1 cellular context compared by ENCODE assay signal in the genomic region with DNA sequence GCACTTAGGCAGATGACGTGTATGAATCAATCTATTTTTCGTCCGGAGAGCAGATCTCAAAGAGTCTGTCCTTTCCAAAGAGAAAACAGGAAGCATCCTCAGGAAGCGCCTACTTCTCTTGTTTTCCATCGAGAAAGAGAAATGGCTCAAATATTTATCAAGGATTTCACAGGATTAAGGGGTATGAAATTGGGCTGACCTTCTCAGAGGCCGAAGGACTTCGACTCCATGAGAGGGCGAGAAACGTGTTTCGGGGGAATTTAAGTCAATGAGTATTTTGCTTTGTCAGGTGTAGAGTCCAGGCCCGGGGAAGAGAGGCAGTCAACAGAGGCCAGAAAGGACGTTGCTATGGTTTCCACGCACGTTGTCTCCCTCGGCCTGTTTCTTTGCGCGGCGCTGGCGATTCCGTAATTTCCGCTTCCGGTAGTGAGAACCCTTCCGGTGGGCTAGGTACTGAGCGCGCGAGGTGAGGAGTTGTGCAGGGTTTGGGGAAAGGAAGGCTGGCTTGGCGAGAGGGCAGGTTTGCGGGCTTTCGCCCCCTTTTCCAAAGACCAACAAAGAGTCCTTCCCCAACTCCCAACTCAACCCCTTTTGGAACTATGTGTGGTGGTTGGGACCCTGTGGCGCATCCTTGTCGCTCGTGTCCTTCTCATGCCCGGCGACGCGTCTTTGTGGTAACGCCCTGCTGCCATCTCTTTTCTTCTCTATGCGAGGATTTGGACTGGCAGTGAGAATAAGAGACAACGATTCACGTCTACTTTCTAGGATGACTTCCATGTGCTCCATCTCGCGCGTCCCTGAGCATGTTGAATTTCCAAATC.
A peak's percentile ranks its signal among the peaks of the same experiment; 100 is the strongest.
TF ChIP-seq lines count a peak whose summit lies in the region.

A gene (plus strand): TSS at position 429 of the 821 bp plus-strand sequence. CDS start 506 bp downstream, outside the sequence.

TF ChIP-seq in K562, 482 proteins besides CTCF, POLR2A, EP300 and RAD21 (continued from another document and continues in another):
- TF ChIP-seq, protein P1, sequence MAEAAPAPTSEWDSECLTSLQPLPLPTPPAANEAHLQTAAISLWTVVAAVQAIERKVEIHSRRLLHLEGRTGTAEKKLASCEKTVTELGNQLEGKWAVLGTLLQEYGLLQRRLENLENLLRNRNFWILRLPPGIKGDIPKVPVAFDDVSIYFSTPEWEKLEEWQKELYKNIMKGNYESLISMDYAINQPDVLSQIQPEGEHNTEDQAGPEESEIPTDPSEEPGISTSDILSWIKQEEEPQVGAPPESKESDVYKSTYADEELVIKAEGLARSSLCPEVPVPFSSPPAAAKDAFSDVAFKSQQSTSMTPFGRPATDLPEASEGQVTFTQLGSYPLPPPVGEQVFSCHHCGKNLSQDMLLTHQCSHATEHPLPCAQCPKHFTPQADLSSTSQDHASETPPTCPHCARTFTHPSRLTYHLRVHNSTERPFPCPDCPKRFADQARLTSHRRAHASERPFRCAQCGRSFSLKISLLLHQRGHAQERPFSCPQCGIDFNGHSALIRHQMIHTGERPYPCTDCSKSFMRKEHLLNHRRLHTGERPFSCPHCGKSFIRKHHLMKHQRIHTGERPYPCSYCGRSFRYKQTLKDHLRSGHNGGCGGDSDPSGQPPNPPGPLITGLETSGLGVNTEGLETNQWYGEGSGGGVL (CRISPR knock-in tag; IDR thresholded peaks at IDR 0.05), result no peak
- TF ChIP-seq, protein P2, sequence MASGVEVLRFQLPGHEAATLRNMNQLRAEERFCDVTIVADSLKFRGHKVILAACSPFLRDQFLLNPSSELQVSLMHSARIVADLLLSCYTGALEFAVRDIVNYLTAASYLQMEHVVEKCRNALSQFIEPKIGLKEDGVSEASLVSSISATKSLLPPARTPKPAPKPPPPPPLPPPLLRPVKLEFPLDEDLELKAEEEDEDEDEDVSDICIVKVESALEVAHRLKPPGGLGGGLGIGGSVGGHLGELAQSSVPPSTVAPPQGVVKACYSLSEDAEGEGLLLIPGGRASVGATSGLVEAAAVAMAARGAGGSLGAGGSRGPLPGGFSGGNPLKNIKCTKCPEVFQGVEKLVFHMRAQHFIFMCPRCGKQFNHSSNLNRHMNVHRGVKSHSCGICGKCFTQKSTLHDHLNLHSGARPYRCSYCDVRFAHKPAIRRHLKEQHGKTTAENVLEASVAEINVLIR (CRISPR knock-in tag; IDR thresholded peaks at IDR 0.05), result peak; percentile 85
- TF ChIP-seq TCF7L2 (IDR thresholded peaks at IDR 0.05; ENCODE audit: low read depth, low read length), result no peak
- TF ChIP-seq, protein P3, sequence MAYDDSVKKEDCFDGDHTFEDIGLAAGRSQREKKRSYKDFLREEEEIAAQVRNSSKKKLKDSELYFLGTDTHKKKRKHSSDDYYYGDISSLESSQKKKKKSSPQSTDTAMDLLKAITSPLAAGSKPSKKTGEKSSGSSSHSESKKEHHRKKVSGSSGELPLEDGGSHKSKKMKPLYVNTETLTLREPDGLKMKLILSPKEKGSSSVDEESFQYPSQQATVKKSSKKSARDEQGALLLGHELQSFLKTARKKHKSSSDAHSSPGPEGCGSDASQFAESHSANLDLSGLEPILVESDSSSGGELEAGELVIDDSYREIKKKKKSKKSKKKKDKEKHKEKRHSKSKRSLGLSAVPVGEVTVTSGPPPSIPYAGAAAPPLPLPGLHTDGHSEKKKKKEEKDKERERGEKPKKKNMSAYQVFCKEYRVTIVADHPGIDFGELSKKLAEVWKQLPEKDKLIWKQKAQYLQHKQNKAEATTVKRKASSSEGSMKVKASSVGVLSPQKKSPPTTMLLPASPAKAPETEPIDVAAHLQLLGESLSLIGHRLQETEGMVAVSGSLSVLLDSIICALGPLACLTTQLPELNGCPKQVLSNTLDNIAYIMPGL (CRISPR knock-in tag; IDR thresholded peaks at IDR 0.05), result peak; percentile 43; the same call in 1 of the 2 replicates
- TF ChIP-seq, protein P4, sequence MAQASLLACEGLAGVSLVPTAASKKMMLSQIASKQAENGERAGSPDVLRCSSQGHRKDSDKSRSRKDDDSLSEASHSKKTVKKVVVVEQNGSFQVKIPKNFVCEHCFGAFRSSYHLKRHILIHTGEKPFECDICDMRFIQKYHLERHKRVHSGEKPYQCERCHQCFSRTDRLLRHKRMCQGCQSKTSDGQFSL (CRISPR knock-in tag; IDR thresholded peaks at IDR 0.05), result no peak
- TF ChIP-seq, protein P4 (tag; IDR thresholded peaks at IDR 0.05), result no peak
- TF ChIP-seq SMARCC2 (IDR thresholded peaks at IDR 0.05; ENCODE audit: low read depth), result no peak
- TF ChIP-seq PCBP2 (IDR thresholded peaks at IDR 0.05; ENCODE audit: low read depth, low read length, poor library complexity, severe bottlenecking), result no peak
- TF ChIP-seq, protein P5, sequence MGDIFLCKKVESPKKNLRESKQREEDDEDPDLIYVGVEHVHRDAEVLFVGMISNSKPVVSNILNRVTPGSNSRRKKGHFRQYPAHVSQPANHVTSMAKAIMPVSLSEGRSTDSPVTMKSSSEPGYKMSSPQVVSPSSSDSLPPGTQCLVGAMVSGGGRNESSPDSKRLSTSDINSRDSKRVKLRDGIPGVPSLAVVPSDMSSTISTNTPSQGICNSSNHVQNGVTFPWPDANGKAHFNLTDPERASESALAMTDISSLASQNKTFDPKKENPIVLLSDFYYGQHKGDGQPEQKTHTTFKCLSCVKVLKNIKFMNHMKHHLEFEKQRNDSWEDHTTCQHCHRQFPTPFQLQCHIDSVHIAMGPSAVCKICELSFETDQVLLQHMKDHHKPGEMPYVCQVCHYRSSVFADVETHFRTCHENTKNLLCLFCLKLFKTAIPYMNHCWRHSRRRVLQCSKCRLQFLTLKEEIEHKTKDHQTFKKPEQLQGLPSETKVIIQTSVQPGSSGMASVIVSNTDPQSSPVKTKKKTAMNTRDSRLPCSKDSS (IDR thresholded peaks at IDR 0.05; ENCODE audit: low read depth, partially characterized antibody), result no peak
- peak; percentile 87 for TF ChIP-seq SAP30 (IDR thresholded peaks at IDR 0.05; ENCODE audit: borderline replicate concordance, insufficient read depth, low read depth, low read length, poor library complexity, severe bottlenecking)
- 0 out of 2 replicates have a peak, but pooled peaks have one; percentile 40 for TF ChIP-seq ZNF589 (CRISPR knock-in tag; IDR thresholded peaks at IDR 0.05; ENCODE audit: low read depth)
- TF ChIP-seq ATF7 (IDR thresholded peaks at IDR 0.05), result peak; percentile 76; the same call in 1 of the 2 replicates
- TF ChIP-seq, protein P6, sequence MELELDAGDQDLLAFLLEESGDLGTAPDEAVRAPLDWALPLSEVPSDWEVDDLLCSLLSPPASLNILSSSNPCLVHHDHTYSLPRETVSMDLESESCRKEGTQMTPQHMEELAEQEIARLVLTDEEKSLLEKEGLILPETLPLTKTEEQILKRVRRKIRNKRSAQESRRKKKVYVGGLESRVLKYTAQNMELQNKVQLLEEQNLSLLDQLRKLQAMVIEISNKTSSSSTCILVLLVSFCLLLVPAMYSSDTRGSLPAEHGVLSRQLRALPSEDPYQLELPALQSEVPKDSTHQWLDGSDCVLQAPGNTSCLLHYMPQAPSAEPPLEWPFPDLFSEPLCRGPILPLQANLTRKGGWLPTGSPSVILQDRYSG (tag; conservative IDR thresholded peaks at IDR 0.05; ENCODE audit: low read depth), result peak; percentile 78; the same call in 1 of the 2 replicates
- TF ChIP-seq, protein P7, sequence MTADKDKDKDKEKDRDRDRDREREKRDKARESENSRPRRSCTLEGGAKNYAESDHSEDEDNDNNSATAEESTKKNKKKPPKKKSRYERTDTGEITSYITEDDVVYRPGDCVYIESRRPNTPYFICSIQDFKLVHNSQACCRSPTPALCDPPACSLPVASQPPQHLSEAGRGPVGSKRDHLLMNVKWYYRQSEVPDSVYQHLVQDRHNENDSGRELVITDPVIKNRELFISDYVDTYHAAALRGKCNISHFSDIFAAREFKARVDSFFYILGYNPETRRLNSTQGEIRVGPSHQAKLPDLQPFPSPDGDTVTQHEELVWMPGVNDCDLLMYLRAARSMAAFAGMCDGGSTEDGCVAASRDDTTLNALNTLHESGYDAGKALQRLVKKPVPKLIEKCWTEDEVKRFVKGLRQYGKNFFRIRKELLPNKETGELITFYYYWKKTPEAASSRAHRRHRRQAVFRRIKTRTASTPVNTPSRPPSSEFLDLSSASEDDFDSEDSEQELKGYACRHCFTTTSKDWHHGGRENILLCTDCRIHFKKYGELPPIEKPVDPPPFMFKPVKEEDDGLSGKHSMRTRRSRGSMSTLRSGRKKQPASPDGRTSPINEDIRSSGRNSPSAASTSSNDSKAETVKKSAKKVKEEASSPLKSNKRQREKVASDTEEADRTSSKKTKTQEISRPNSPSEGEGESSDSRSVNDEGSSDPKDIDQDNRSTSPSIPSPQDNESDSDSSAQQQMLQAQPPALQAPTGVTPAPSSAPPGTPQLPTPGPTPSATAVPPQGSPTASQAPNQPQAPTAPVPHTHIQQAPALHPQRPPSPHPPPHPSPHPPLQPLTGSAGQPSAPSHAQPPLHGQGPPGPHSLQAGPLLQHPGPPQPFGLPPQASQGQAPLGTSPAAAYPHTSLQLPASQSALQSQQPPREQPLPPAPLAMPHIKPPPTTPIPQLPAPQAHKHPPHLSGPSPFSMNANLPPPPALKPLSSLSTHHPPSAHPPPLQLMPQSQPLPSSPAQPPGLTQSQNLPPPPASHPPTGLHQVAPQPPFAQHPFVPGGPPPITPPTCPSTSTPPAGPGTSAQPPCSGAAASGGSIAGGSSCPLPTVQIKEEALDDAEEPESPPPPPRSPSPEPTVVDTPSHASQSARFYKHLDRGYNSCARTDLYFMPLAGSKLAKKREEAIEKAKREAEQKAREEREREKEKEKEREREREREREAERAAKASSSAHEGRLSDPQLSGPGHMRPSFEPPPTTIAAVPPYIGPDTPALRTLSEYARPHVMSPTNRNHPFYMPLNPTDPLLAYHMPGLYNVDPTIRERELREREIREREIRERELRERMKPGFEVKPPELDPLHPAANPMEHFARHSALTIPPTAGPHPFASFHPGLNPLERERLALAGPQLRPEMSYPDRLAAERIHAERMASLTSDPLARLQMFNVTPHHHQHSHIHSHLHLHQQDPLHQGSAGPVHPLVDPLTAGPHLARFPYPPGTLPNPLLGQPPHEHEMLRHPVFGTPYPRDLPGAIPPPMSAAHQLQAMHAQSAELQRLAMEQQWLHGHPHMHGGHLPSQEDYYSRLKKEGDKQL (CRISPR knock-in tag; IDR thresholded peaks at IDR 0.05; ENCODE audit: borderline replicate concordance), result no peak
- peak; percentile 83 for TF ChIP-seq ETV5 (CRISPR knock-in tag; IDR thresholded peaks at IDR 0.05; ENCODE audit: low read depth)
- no peak for TF ChIP-seq SRSF1 (IDR thresholded peaks at IDR 0.05; ENCODE audit: low read depth, low read length)
- no peak for TF ChIP-seq PYGO2 (tag; IDR thresholded peaks at IDR 0.05)
- TF ChIP-seq, protein P8, sequence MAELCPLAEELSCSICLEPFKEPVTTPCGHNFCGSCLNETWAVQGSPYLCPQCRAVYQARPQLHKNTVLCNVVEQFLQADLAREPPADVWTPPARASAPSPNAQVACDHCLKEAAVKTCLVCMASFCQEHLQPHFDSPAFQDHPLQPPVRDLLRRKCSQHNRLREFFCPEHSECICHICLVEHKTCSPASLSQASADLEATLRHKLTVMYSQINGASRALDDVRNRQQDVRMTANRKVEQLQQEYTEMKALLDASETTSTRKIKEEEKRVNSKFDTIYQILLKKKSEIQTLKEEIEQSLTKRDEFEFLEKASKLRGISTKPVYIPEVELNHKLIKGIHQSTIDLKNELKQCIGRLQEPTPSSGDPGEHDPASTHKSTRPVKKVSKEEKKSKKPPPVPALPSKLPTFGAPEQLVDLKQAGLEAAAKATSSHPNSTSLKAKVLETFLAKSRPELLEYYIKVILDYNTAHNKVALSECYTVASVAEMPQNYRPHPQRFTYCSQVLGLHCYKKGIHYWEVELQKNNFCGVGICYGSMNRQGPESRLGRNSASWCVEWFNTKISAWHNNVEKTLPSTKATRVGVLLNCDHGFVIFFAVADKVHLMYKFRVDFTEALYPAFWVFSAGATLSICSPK (IDR thresholded peaks at IDR 0.05; ENCODE audit: borderline replicate concordance), result no peak
- TF ChIP-seq, protein P9, sequence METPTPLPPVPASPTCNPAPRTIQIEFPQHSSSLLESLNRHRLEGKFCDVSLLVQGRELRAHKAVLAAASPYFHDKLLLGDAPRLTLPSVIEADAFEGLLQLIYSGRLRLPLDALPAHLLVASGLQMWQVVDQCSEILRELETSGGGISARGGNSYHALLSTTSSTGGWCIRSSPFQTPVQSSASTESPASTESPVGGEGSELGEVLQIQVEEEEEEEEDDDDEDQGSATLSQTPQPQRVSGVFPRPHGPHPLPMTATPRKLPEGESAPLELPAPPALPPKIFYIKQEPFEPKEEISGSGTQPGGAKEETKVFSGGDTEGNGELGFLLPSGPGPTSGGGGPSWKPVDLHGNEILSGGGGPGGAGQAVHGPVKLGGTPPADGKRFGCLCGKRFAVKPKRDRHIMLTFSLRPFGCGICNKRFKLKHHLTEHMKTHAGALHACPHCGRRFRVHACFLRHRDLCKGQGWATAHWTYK (CRISPR knock-in tag; IDR thresholded peaks at IDR 0.05), result no peak; the same call in 1 of the 2 replicates
- no peak for TF ChIP-seq KDM2B (CRISPR knock-in tag; IDR thresholded peaks at IDR 0.05)
- TF ChIP-seq, protein P10, sequence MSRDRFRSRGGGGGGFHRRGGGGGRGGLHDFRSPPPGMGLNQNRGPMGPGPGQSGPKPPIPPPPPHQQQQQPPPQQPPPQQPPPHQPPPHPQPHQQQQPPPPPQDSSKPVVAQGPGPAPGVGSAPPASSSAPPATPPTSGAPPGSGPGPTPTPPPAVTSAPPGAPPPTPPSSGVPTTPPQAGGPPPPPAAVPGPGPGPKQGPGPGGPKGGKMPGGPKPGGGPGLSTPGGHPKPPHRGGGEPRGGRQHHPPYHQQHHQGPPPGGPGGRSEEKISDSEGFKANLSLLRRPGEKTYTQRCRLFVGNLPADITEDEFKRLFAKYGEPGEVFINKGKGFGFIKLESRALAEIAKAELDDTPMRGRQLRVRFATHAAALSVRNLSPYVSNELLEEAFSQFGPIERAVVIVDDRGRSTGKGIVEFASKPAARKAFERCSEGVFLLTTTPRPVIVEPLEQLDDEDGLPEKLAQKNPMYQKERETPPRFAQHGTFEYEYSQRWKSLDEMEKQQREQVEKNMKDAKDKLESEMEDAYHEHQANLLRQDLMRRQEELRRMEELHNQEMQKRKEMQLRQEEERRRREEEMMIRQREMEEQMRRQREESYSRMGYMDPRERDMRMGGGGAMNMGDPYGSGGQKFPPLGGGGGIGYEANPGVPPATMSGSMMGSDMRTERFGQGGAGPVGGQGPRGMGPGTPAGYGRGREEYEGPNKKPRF (IDR thresholded peaks at IDR 0.05; ENCODE audit: low read depth, low read length), result no peak
- no peak for TF ChIP-seq ZNF75A (CRISPR knock-in tag; IDR thresholded peaks at IDR 0.05)
- no peak for TF ChIP-seq NR2F6 (CRISPR knock-in tag; IDR thresholded peaks at IDR 0.05)
- no peak for TF ChIP-seq ZSCAN29 (IDR thresholded peaks at IDR 0.05)
- no peak for TF ChIP-seq RFX5 (IDR thresholded peaks at IDR 0.05; ENCODE audit: low read depth, low read length)
- TF ChIP-seq KLF10 (CRISPR knock-in tag; IDR thresholded peaks at IDR 0.05), result no peak
- TF ChIP-seq PTTG1 (tag; IDR thresholded peaks at IDR 0.05; ENCODE audit: low read depth), result 0 out of 2 replicates have a peak, but pooled peaks have one; percentile 22
- no peak for TF ChIP-seq CHD4 (IDR thresholded peaks at IDR 0.05; ENCODE audit: insufficient read depth, insufficient replicate concordance, low read depth, low read length, poor library complexity, severe bottlenecking)
- TF ChIP-seq ZBTB8A (IDR thresholded peaks at IDR 0.05; ENCODE audit: partially characterized antibody), result no peak
- no peak for TF ChIP-seq CBX8 (IDR thresholded peaks at IDR 0.05; ENCODE audit: borderline replicate concordance, extremely low read depth, low read depth, low read length, poor library complexity, severe bottlenecking)
